In genomic region chr20:53691060-53691810, GRCh38 we compare ENCODE assay signal across 17 cellular contexts.
DNase-seq lines count a peak whose midpoint lies in the region; ATAC-seq and TF ChIP-seq lines count a peak whose summit lies in the region.
"Had no signal": no experiment of that assay in that cellular context is flagged by ENCODE, and none has a peak within 500 bp of the region (broad histone marks: within the 10 kb centered on the region; RNA-seq: fewer than 3 reads in every experiment).

No MANE protein-coding gene starts in this region.

- no peak overlapping the region for H3K4me3 ChIP-seq in astrocyte of the spinal cord (ENCODE audit: low read depth, low read length)
- H3K4me3 ChIP-seq: skin epidermis, thoracic aorta had no signal

- TF ChIP-seq CTCF in astrocyte of the spinal cord (IDR thresholded peaks at IDR 0.05; ENCODE audit: low read depth, low read length) = no peak
- no peak for TF ChIP-seq CTCF in nephron progenitor cell (IDR thresholded peaks at IDR 0.05)

- peak overlapping the region; percentile 1 for H3K27ac Mint-ChIP-seq in nephron progenitor cell
- H3K27ac Mint-ChIP-seq: endodermal cell had no signal

- ATAC-seq in GM18517 (IDR thresholded peaks at IDR 0.05; ENCODE audit: unreplicated experiment) = no peak
- ATAC-seq in GM19035 (IDR thresholded peaks at IDR 0.05; ENCODE audit: unreplicated experiment) = no peak
- no peak for ATAC-seq in HG03045 (IDR thresholded peaks at IDR 0.05; ENCODE audit: unreplicated experiment)

- DNase-seq in DMS53 (lab: John Stamatoyannopoulos, UW) = peak; percentile 40
- DNase-seq in HuH-7.5 (ENCODE audit: low spot score) = peak; percentile 92
- DNase-seq in astrocyte of the spinal cord (ENCODE audit: low read depth, low spot score) = peak; percentile 6
- DNase-seq in nephron progenitor cell = no peak
- no peak for DNase-seq in SKM-1 (lab: John Stamatoyannopoulos, UW; ENCODE audit: unreplicated experiment)
- DNase-seq: CD8-positive, alpha-beta memory T cell; endodermal cell; glutamatergic neuron; MV-4-11; NCI-H446; SHP77 treated with DMSO at 0.1 percent for 48 hours; WERI-Rb-1 had no signal

- peaks cover 3% of the 10 kb centered on the region for H3K27me3 Mint-ChIP-seq in nephron progenitor cell (ENCODE audit: low read depth, poor library complexity)
- H3K27me3 Mint-ChIP-seq: CD8-positive, alpha-beta memory T cell had no signal

- in situ Hi-C loops in astrocyte of the spinal cord (cut with HindIII; ENCODE audit: low sequenced_read_pairs) = no loop called here

- H3K4me1 Mint-ChIP-seq in nephron progenitor cell = peaks cover 13% of the 10 kb centered on the region

- no peak overlapping the region for H3K4me3 Mint-ChIP-seq in nephron progenitor cell
- H3K4me3 Mint-ChIP-seq: CD8-positive, alpha-beta memory T cell; endodermal cell had no signal

- no peaks in the 10 kb centered on the region for H3K9me3 Mint-ChIP-seq in nephron progenitor cell
- H3K9me3 Mint-ChIP-seq: CD8-positive, alpha-beta memory T cell; endodermal cell had no signal

- H3K36me3 Mint-ChIP-seq in nephron progenitor cell (ENCODE audit: low read depth) = no peaks in the 10 kb centered on the region
- H3K36me3 Mint-ChIP-seq: CD8-positive, alpha-beta memory T cell had no signal

Comparison
In these comparisons a context has a peak if more than half of its experiments do, and no peak if none do; other contexts are left out.
1. DNase-seq: peak in DMS53 (single experiment), HuH-7.5 (single experiment) and astrocyte of the spinal cord (single experiment); none in nephron progenitor cell (single experiment) and SKM-1 (single experiment).